ENCODE assay signal across 20 cellular contexts in the genomic region with DNA sequence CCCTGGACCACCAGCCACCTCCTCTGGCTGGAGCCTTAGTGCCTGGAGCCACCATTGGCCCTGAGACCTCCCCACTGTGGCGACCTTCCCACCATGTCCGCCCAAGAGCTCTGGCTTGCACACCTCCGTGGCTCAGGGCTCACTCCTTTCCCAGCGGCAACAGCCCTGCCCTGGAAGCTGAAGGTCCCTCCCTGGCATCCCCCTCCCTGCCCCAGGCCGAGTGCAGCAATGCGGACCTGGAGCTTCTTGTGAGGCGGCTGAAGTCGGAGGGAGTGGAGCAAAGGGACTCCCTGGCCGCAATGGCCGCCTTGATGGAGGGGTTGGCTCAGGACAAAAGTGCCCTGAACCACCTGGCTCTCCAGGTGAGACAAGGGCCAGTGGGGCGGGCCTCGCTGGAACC. TPM values are rescaled to one million over a fixed set of nuclear protein-coding genes. Genes with fewer than 3 reads are reported as not detected.
DNase-seq lines count a peak whose midpoint lies in the region; FAIRE-seq and TF ChIP-seq lines count a peak whose summit lies in the region.
"Had no signal": no experiment of that assay in that cellular context is flagged by ENCODE, and none has a peak within 500 bp of the region (broad histone marks: within the 10 kb centered on the region; RNA-seq: fewer than 3 reads in every experiment).

No MANE protein-coding gene starts in this region.

- no peak overlapping the region for H3K9ac ChIP-seq in kidney (ENCODE audit: low read length in 2 of 2)

- no peaks in the 10 kb centered on the region for H3K36me3 ChIP-seq in kidney (ENCODE audit: control insufficient read depth in 1 of 2, insufficient read depth in 2 of 2, low read length in 2 of 2)
- H3K36me3 ChIP-seq in testis (ENCODE audit: low read depth, missing control alignments): no peaks in the 10 kb centered on the region
- H3K36me3 ChIP-seq: ascending aorta, esophagus squamous epithelium, vagina had no signal

- H3K4me1 ChIP-seq in kidney (ENCODE audit: control insufficient read depth in 1 of 2, insufficient read depth in 1 of 2, low read depth in 1 of 2, low read length in 2 of 2) (no peaks in the 10 kb centered on the region), testis (peaks cover 13% of the 10 kb centered on the region)
- H3K4me1 ChIP-seq: ascending aorta, esophagus squamous epithelium, vagina had no signal

- TF ChIP-seq POLR2A in testis (IDR thresholded peaks at IDR 0.05): no peak

- TF ChIP-seq CTCF in kidney (IDR thresholded peaks at IDR 0.05; ENCODE audit: borderline replicate concordance, extremely low read depth, insufficient read depth): no peak
- no peak for TF ChIP-seq CTCF in testis (IDR thresholded peaks at IDR 0.05)
- TF ChIP-seq CTCF in RWPE1 (conservative IDR thresholded peaks at IDR 0.05; ENCODE audit: low read depth): no peak

- CTCF ChIA-PET in RWPE1 (lab: Yijun Ruan, JAX): no interaction called here

- H3K27ac ChIP-seq in kidney (ENCODE audit: low read depth in 2 of 2, low read length in 2 of 2): no peak overlapping the region
- no peak overlapping the region for H3K27ac ChIP-seq in testis
- no peak overlapping the region for H3K27ac ChIP-seq in RWPE1
- H3K27ac ChIP-seq: ascending aorta, esophagus squamous epithelium, vagina had no signal

- FAIRE-seq in kidney (lab: Jason Lieb, UNC): no peak

- H3K9me3 ChIP-seq in kidney (ENCODE audit: control insufficient read depth in 1 of 2, low read length in 2 of 2): peaks cover 2 to 10% of the 10 kb centered on the region in 2 donors
- no peaks in the 10 kb centered on the region for H3K9me3 ChIP-seq in testis

- intact Hi-C loops in kidney (cut with DNase I) (no loop called here), testis (cut with DNase I; ENCODE audit: low total_unique reads) (no loop called here)

- H3K4me3 ChIP-seq in kidney (ENCODE audit: low read length in 2 of 2) (no peak overlapping the region), testis (no peak overlapping the region)
- H3K4me3 ChIP-seq: ascending aorta, esophagus squamous epithelium, vagina had no signal

- DNase-seq in activated effector memory CD4-positive, alpha-beta T cell treated with anti-CD3 and anti-CD28 coated beads, Interleukin-2, amount 50 U/mL, for 16 hours: peak; percentile 59
- DNase-seq in activated effector memory CD4-positive, alpha-beta T cell treated with Interleukin-2 at 50 U/mL for 16 hours: no peak
- DNase-seq in RPMI8226 (peak; percentile 1), kidney (peak; percentile 63), testis (peak; percentile 8), RWPE1 (ENCODE audit: low spot score) (no peak)
- no peak for DNase-seq in stimulated activated CD4-positive, alpha-beta T cell treated with anti-CD3 and anti-CD28 coated beads, Interleukin-12 subunit alpha, Interleukin-12 subunit beta, amount 100 ng/mL, for 4 hours
- no peak for DNase-seq in stimulated activated CD4-positive, alpha-beta T cell treated with anti-CD3 and anti-CD28 coated beads, Interleukin-2, amount 100 ng/mL, for 48 hours
- DNase-seq: activated naive CD4-positive, alpha-beta T cell; DMS79; effector CD8-positive, alpha-beta T cell; esophagus squamous epithelium; NCI-H1417; occipital lobe; stimulated activated CD4-positive, alpha-beta T cell treated with anti-CD3 and anti-CD28 coated beads, Interleukin-4, amount 100 ng/mL, for 24 hours; T-helper 9 cell had no signal

- POLR2A ChIA-PET in RWPE1 (lab: Yijun Ruan, JAX; ENCODE audit: low non-redundant PET): no interaction called here

- H3K27me3 ChIP-seq in testis: no peaks in the 10 kb centered on the region
- H3K27me3 ChIP-seq: ascending aorta, vagina had no signal

- 90 to 93% methylated on average over 10 to 12 of the region's 12 CpGs for WGBS in testis, 2 donors

RNA-seq across cellular contexts. Expression of gene CROCC2, which starts 28.6 kb away (rescaled TPM):
- total RNA-seq in kidney (0.13 TPM), testis (under 1 TPM; 0.43 to 0.55 TPM)
- polyA plus RNA-seq in kidney (ENCODE audit: insufficient read depth, low read depth, low replicate concordance) (not detected), testis (ENCODE audit: insufficient read depth, low read depth, low replicate concordance) (0.51 TPM)
- total RNA-seq: CD4-positive, alpha-beta T cell; esophagus squamous epithelium; lung microvascular endothelial cell had no signal

RNA-seq across cellular contexts. Expression of gene MAB21L4, which starts 38.7 kb away (rescaled TPM):
- total RNA-seq in kidney (6.1 TPM), testis (not detected)
- polyA plus RNA-seq in kidney (ENCODE audit: insufficient read depth, low read depth, low replicate concordance) (28.5 TPM), testis (ENCODE audit: insufficient read depth, low read depth, low replicate concordance) (1.1 TPM)
- total RNA-seq: ascending aorta; CD4-positive, alpha-beta T cell; lung microvascular endothelial cell; occipital lobe had no signal

Comparison
In these comparisons a context has a peak if more than half of its experiments do, and no peak if none do; other contexts are left out.
1. DNase-seq: peak in activated effector memory CD4-positive, alpha-beta T cell treated with anti-CD3 and anti-CD28 coated beads, Interleukin-2, amount 50 U/mL, for 16 hours (single experiment), RPMI8226 (single experiment), kidney (single experiment) and testis (single experiment); none in activated effector memory CD4-positive, alpha-beta T cell treated with Interleukin-2 at 50 U/mL for 16 hours (single experiment), RWPE1 (single experiment), stimulated activated CD4-positive, alpha-beta T cell treated with anti-CD3 and anti-CD28 coated beads, Interleukin-12 subunit alpha, Interleukin-12 subunit beta, amount 100 ng/mL, for 4 hours (single experiment) and stimulated activated CD4-positive, alpha-beta T cell treated with anti-CD3 and anti-CD28 coated beads, Interleukin-2, amount 100 ng/mL, for 48 hours (0 of 2).